ENCODE assay signal across 22 cellular contexts in the genomic region with DNA sequence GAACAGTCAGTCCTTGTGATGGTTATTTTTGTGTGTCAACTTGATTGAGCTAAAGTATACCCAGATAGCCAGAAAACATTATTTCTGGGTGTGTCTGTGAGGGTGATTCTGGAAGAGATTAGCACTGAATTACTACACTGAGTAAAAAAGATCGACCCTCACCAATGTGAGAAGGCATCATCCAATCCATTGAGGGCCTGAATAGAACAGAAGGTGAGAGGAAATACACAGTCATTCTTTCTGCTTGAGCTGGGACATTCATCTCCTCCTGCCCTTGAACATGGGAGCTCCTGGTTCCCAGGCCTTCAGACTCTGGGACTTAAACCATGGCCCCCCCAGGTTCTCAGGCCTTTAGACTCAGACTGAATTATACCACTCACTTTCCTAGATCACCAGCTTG.
"Had no signal": no experiment of that assay in that cellular context is flagged by ENCODE, and none has a peak within 500 bp of the region (broad histone marks: within the 10 kb centered on the region; RNA-seq: fewer than 3 reads in every experiment).

No MANE protein-coding gene starts in this region.

- H3K36me3 Mint-ChIP-seq: brain had no signal

- ATAC-seq: Panc1, Right ventricle myocardium inferior had no signal

- H3K4me3 Mint-ChIP-seq: activated CD4-positive, alpha-beta T cell treated with anti-CD3 and anti-CD28 coated beads, Interleukin-2, amount 10 ng/mL, durations not matched to agents 24 days and 14 days; brain; central memory CD8-positive, alpha-beta T cell; T-helper 1 cell treated with Interleukin-12 subunit alpha and Interleukin-12 subunit beta and Interleukin-4 antibody, amounts not matched to agents 30 μg/mL and 1 μg/mL, for 36 hours had no signal

- H3K27me3 Mint-ChIP-seq: activated CD4-positive, alpha-beta T cell treated with anti-CD3 and anti-CD28 coated beads, Interleukin-2, amount 10 ng/mL, durations not matched to agents 24 days and 14 days; brain had no signal

- H3K4me1 Mint-ChIP-seq: central memory CD8-positive, alpha-beta T cell had no signal

- H3K27ac Mint-ChIP-seq: activated CD4-positive, alpha-beta T cell treated with anti-CD3 and anti-CD28 coated beads, Interleukin-2, amount 10 ng/mL, durations not matched to agents 24 days and 14 days; brain; T-helper 1 cell treated with Interleukin-12 subunit alpha and Interleukin-12 subunit beta and Interleukin-4 antibody, amounts not matched to agents 30 μg/mL and 1 μg/mL, for 36 hours had no signal

- DNase-seq: activated CD4-positive, alpha-beta T cell treated with anti-CD3 and anti-CD28 coated beads, Interleukin-2, amount 10 ng/mL, durations not matched to agents 24 days and 14 days; activated CD4-positive, alpha-beta T cell treated with anti-CD3 and anti-CD28 coated beads, Interleukin-2, amount 50 U/mL, for 48 hours; activated CD8-positive, alpha-beta memory T cell treated with anti-CD3 and anti-CD28 coated beads, Interleukin-2, amount 50 U/mL, for 4 hours; activated gamma-delta T cell treated with Interleukin-2 at 50 U/mL for 16 hours; activated T-cell treated with anti-CD3 and anti-CD28 coated beads, Interleukin-2, amount 50 U/mL, for 1 hour; MG63; NCI-H1105; NCI-H1436; NCI-H1694 treated with DMSO at 0.1 percent for 48 hours; NCI-H2029 treated with DMSO at 0.1 percent for 48 hours; NCI-H345; NCI-H510A; NCI-H526 treated with DMSO at 0.1 percent for 48 hours; NK-92 treated with Interleukin-12 subunit alpha and Interleukin-12 subunit beta, amount 100 ng/mL, for 24 hours; OCI-M1; RPMI8226; SW 1271 had no signal

- H3K9me3 Mint-ChIP-seq: brain; central memory CD8-positive, alpha-beta T cell; T-helper 1 cell treated with Interleukin-12 subunit alpha and Interleukin-12 subunit beta and Interleukin-4 antibody, amounts not matched to agents 30 μg/mL and 1 μg/mL, for 36 hours had no signal
